1 cellular context compared by ENCODE assay signal in the genomic region with DNA sequence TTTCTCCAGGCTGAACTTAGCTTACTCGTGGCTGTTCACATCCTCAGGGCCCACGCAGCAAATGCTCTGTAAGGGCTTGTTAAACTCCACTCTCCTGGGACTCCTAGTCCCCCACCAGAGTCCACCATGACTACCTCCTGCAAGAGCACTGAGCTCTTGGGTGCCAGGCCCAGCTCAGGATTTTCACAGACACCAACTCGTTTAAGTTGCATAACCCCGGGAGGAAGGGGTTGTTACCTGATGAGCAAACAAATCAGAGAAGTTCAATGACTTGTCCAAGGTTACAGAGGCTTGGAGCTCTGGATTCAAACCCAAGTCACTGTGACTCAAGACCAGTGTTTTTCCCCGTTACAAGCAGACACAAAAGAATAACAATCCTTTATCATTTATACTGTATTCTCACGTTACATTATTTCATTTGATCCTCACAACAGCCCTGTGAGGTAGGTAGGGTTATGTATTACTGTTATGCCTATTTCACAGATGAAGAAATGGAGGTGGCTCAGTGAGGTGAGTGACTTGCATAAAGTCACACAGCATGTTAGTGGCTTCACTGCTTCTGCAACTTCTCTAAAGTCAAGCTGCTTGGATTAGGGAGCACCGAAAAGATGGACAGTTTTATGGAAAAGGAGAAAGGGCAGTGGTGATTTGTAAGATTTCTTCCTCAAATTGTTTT.
TF ChIP-seq lines count a peak whose summit lies in the region.

No MANE protein-coding gene starts in this region.

TF ChIP-seq in HepG2, 621 proteins besides CTCF, POLR2A, EP300 and RAD21 (continued from another document and continues in another):
- TF ChIP-seq PTBP1 (IDR thresholded peaks at IDR 0.05; ENCODE audit: low read depth, low read length, poor library complexity, severe bottlenecking) (no peak), TCF12 (IDR thresholded peaks at IDR 0.05) (no peak), TCF12 (CRISPR knock-in tag; IDR thresholded peaks at IDR 0.05) (no peak), JUN (CRISPR knock-in tag; IDR thresholded peaks at IDR 0.05) (no peak), LCORL (IDR thresholded peaks at IDR 0.05) (no peak), LCORL (CRISPR knock-in tag; IDR thresholded peaks at IDR 0.05) (no peak), ONECUT2 (CRISPR knock-in tag; IDR thresholded peaks at IDR 0.05) (no peak), ZNF672 (CRISPR knock-in tag; IDR thresholded peaks at IDR 0.05) (no peak), FOSL1 (CRISPR knock-in tag; IDR thresholded peaks at IDR 0.05; ENCODE audit: borderline replicate concordance) (no peak), ZNF20 (CRISPR knock-in tag; IDR thresholded peaks at IDR 0.05) (no peak), SP4 (CRISPR knock-in tag; IDR thresholded peaks at IDR 0.05) (no peak), ZFP1 (CRISPR knock-in tag; IDR thresholded peaks at IDR 0.05) (no peak), FOXA1 (IDR thresholded peaks at IDR 0.05) (no peak), FOXA1 (CRISPR knock-in tag; IDR thresholded peaks at IDR 0.05) (peak; percentile 45), SOX13 (IDR thresholded peaks at IDR 0.05) (no peak), SOX13 (CRISPR knock-in tag; conservative IDR thresholded peaks at IDR 0.05 in 1 of 2, IDR thresholded peaks at IDR 0.05 in 1 of 2) (peak in 1 of 2 experiments; percentile 81; a peak in 2 of 4 replicates), ZNF292 (CRISPR knock-in tag; IDR thresholded peaks at IDR 0.05; ENCODE audit: borderline replicate concordance, low read depth) (no peak), ZNF569 (CRISPR knock-in tag; IDR thresholded peaks at IDR 0.05; ENCODE audit: borderline replicate concordance) (no peak), CENPT (CRISPR knock-in tag; IDR thresholded peaks at IDR 0.05; ENCODE audit: low read depth) (no peak), KDM5A (IDR thresholded peaks at IDR 0.05; ENCODE audit: borderline replicate concordance, low read length) (no peak), TCF7 (IDR thresholded peaks at IDR 0.05; ENCODE audit: low read depth) (0 out of 2 replicates have a peak, but pooled peaks have one; percentile 7), HCFC1 (IDR thresholded peaks at IDR 0.05; ENCODE audit: low read depth, low read length) (no peak), HOXA5 (CRISPR knock-in tag; IDR thresholded peaks at IDR 0.05) (peak; percentile 34; the same call in 1 of the 2 replicates), ZFY (CRISPR knock-in tag; IDR thresholded peaks at IDR 0.05) (no peak), ZFP41 (CRISPR knock-in tag; IDR thresholded peaks at IDR 0.05; ENCODE audit: borderline replicate concordance) (no peak), DNMT1 (CRISPR knock-in tag; IDR thresholded peaks at IDR 0.05) (no peak), ZNF34 (CRISPR knock-in tag; IDR thresholded peaks at IDR 0.05; ENCODE audit: borderline replicate concordance) (no peak), ZNF446 (CRISPR knock-in tag; IDR thresholded peaks at IDR 0.05) (no peak), MED8 (CRISPR knock-in tag; IDR thresholded peaks at IDR 0.05; ENCODE audit: insufficient replicate concordance) (no peak), CBX1 (IDR thresholded peaks at IDR 0.05; ENCODE audit: low read depth) (no peak), ZNF543 (CRISPR knock-in tag; IDR thresholded peaks at IDR 0.05) (no peak), MXD4 (CRISPR knock-in tag; IDR thresholded peaks at IDR 0.05) (no peak), HHEX (CRISPR knock-in tag; IDR thresholded peaks at IDR 0.05) (0 out of 2 replicates have a peak, but pooled peaks have one; percentile 8), YEATS4 (CRISPR knock-in tag; IDR thresholded peaks at IDR 0.05; ENCODE audit: borderline replicate concordance) (no peak), CHCHD3 (CRISPR knock-in tag; IDR thresholded peaks at IDR 0.05) (no peak), ZNF737 (CRISPR knock-in tag; IDR thresholded peaks at IDR 0.05; ENCODE audit: borderline replicate concordance) (no peak), TCF7L2 (IDR thresholded peaks at IDR 0.05; ENCODE audit: low read depth, low read length) (no peak), RBM22 (optimal IDR thresholded peaks at IDR 0.05; ENCODE audit: low read length) (no peak), JUND (CRISPR knock-in tag; IDR thresholded peaks at IDR 0.05) (no peak), NONO (IDR thresholded peaks at IDR 0.05) (no peak), NONO (CRISPR knock-in tag; conservative IDR thresholded peaks at IDR 0.05) (peak; percentile 49; the same call in 1 of the 2 replicates), ZNF782 (CRISPR knock-in tag; IDR thresholded peaks at IDR 0.05; ENCODE audit: borderline replicate concordance) (no peak), SETDB1 (CRISPR knock-in tag; IDR thresholded peaks at IDR 0.05; ENCODE audit: borderline replicate concordance) (no peak), KDM1A (CRISPR knock-in tag; IDR thresholded peaks at IDR 0.05) (peak; percentile 71), XBP1 (CRISPR knock-in tag; IDR thresholded peaks at IDR 0.05) (no peak), KAT2B (IDR thresholded peaks at IDR 0.05; ENCODE audit: borderline replicate concordance, low read depth, low read length) (no peak), MED1 (CRISPR knock-in tag; IDR thresholded peaks at IDR 0.05) (peak; percentile 55)
- TF ChIP-seq, protein P1, sequence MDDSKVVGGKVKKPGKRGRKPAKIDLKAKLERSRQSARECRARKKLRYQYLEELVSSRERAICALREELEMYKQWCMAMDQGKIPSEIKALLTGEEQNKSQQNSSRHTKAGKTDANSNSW (CRISPR knock-in tag; IDR thresholded peaks at IDR 0.05; ENCODE audit: borderline replicate concordance), result no peak
- TF ChIP-seq, protein P2, sequence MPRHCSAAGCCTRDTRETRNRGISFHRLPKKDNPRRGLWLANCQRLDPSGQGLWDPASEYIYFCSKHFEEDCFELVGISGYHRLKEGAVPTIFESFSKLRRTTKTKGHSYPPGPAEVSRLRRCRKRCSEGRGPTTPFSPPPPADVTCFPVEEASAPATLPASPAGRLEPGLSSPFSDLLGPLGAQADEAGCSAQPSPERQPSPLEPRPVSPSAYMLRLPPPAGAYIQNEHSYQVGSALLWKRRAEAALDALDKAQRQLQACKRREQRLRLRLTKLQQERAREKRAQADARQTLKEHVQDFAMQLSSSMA (CRISPR knock-in tag; IDR thresholded peaks at IDR 0.05), result no peak
- TF ChIP-seq, protein P3, sequence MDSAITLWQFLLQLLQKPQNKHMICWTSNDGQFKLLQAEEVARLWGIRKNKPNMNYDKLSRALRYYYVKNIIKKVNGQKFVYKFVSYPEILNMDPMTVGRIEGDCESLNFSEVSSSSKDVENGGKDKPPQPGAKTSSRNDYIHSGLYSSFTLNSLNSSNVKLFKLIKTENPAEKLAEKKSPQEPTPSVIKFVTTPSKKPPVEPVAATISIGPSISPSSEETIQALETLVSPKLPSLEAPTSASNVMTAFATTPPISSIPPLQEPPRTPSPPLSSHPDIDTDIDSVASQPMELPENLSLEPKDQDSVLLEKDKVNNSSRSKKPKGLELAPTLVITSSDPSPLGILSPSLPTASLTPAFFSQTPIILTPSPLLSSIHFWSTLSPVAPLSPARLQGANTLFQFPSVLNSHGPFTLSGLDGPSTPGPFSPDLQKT (CRISPR knock-in tag; IDR thresholded peaks at IDR 0.05; ENCODE audit: borderline replicate concordance), result no peak
- TF ChIP-seq, protein P4, sequence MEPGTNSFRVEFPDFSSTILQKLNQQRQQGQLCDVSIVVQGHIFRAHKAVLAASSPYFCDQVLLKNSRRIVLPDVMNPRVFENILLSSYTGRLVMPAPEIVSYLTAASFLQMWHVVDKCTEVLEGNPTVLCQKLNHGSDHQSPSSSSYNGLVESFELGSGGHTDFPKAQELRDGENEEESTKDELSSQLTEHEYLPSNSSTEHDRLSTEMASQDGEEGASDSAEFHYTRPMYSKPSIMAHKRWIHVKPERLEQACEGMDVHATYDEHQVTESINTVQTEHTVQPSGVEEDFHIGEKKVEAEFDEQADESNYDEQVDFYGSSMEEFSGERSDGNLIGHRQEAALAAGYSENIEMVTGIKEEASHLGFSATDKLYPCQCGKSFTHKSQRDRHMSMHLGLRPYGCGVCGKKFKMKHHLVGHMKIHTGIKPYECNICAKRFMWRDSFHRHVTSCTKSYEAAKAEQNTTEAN (CRISPR knock-in tag; conservative IDR thresholded peaks at IDR 0.05), result no peak
- TF ChIP-seq, protein P5, sequence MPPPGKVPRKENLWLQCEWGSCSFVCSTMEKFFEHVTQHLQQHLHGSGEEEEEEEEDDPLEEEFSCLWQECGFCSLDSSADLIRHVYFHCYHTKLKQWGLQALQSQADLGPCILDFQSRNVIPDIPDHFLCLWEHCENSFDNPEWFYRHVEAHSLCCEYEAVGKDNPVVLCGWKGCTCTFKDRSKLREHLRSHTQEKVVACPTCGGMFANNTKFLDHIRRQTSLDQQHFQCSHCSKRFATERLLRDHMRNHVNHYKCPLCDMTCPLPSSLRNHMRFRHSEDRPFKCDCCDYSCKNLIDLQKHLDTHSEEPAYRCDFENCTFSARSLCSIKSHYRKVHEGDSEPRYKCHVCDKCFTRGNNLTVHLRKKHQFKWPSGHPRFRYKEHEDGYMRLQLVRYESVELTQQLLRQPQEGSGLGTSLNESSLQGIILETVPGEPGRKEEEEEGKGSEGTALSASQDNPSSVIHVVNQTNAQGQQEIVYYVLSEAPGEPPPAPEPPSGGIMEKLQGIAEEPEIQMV (CRISPR knock-in tag; IDR thresholded peaks at IDR 0.05; ENCODE audit: low read depth), result no peak
- TF ChIP-seq, protein P6, sequence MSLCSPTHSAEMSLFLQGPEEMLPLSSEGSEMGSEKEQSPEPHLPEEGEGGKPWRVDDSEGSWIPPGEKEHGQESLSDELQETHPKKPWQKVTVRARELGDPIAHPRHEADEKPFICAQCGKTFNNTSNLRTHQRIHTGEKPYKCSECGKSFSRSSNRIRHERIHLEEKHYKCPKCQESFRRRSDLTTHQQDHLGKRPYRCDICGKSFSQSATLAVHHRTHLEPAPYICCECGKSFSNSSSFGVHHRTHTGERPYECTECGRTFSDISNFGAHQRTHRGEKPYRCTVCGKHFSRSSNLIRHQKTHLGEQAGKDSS (CRISPR knock-in tag; IDR thresholded peaks at IDR 0.05; ENCODE audit: borderline replicate concordance, low read depth), result no peak
- TF ChIP-seq, protein P7, sequence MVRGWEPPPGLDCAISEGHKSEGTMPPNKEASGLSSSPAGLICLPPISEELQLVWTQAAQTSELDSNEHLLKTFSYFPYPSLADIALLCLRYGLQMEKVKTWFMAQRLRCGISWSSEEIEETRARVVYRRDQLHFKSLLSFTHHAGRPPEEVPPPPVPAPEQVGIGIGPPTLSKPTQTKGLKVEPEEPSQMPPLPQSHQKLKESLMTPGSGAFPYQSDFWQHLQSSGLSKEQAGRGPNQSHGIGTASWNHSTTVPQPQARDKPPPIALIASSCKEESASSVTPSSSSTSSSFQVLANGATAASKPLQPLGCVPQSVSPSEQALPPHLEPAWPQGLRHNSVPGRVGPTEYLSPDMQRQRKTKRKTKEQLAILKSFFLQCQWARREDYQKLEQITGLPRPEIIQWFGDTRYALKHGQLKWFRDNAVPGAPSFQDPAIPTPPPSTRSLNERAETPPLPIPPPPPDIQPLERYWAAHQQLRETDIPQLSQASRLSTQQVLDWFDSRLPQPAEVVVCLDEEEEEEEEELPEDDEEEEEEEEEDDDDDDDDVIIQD (CRISPR knock-in tag; IDR thresholded peaks at IDR 0.05; ENCODE audit: low read depth), result no peak
- TF ChIP-seq, protein P8, sequence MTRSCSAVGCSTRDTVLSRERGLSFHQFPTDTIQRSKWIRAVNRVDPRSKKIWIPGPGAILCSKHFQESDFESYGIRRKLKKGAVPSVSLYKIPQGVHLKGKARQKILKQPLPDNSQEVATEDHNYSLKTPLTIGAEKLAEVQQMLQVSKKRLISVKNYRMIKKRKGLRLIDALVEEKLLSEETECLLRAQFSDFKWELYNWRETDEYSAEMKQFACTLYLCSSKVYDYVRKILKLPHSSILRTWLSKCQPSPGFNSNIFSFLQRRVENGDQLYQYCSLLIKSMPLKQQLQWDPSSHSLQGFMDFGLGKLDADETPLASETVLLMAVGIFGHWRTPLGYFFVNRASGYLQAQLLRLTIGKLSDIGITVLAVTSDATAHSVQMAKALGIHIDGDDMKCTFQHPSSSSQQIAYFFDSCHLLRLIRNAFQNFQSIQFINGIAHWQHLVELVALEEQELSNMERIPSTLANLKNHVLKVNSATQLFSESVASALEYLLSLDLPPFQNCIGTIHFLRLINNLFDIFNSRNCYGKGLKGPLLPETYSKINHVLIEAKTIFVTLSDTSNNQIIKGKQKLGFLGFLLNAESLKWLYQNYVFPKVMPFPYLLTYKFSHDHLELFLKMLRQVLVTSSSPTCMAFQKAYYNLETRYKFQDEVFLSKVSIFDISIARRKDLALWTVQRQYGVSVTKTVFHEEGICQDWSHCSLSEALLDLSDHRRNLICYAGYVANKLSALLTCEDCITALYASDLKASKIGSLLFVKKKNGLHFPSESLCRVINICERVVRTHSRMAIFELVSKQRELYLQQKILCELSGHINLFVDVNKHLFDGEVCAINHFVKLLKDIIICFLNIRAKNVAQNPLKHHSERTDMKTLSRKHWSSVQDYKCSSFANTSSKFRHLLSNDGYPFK (CRISPR knock-in tag; IDR thresholded peaks at IDR 0.05; ENCODE audit: borderline replicate concordance), result no peak
- TF ChIP-seq, protein P9, sequence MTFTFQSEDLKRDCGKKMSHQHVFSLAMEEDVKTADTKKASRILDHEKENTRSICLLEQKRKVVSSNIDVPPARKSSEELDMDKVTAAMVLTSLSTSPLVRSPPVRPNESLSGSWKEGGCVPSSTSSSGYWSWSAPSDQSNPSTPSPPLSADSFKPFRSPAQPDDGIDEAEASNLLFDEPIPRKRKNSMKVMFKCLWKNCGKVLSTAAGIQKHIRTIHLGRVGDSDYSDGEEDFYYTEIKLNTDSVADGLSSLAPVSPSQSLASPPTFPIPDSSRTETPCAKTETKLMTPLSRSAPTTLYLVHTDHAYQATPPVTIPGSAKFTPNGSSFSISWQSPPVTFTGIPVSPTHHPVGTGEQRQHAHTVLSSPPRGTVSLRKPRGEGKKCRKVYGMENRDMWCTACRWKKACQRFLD (CRISPR knock-in tag; IDR thresholded peaks at IDR 0.05; ENCODE audit: borderline replicate concordance), result no peak
- TF ChIP-seq, protein P10, sequence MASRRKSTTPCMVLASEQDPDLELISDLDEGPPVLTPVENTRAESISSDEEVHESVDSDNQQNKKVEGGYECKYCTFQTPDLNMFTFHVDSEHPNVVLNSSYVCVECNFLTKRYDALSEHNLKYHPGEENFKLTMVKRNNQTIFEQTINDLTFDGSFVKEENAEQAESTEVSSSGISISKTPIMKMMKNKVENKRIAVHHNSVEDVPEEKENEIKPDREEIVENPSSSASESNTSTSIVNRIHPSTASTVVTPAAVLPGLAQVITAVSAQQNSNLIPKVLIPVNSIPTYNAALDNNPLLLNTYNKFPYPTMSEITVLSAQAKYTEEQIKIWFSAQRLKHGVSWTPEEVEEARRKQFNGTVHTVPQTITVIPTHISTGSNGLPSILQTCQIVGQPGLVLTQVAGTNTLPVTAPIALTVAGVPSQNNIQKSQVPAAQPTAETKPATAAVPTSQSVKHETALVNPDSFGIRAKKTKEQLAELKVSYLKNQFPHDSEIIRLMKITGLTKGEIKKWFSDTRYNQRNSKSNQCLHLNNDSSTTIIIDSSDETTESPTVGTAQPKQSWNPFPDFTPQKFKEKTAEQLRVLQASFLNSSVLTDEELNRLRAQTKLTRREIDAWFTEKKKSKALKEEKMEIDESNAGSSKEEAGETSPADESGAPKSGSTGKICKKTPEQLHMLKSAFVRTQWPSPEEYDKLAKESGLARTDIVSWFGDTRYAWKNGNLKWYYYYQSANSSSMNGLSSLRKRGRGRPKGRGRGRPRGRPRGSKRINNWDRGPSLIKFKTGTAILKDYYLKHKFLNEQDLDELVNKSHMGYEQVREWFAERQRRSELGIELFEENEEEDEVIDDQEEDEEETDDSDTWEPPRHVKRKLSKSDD (CRISPR knock-in tag; IDR thresholded peaks at IDR 0.05; ENCODE audit: low read depth), result no peak
